10 cellular contexts compared by ENCODE assay signal in genomic region chr22:29481265-29482000, GRCh38. TPM values are rescaled to one million over a fixed set of nuclear protein-coding genes. Genes with fewer than 3 reads are reported as not detected.
DNase-seq lines count a peak whose midpoint lies in the region; ATAC-seq and TF ChIP-seq lines count a peak whose summit lies in the region.
"Had no signal": no experiment of that assay in that cellular context is flagged by ENCODE, and none has a peak within 500 bp of the region (broad histone marks: within the 10 kb centered on the region; RNA-seq: fewer than 3 reads in every experiment).

No MANE protein-coding gene starts in this region.

- peak overlapping the region; percentile 12 for H3K4me3 ChIP-seq in cardiac muscle cell
- peak overlapping the region in 1 of 2 donors; percentile 37 for H3K4me3 ChIP-seq in right atrium auricular region
- peak overlapping the region; percentile 26 for H3K4me3 ChIP-seq in astrocyte of the cerebellum (ENCODE audit: low read depth, low read length)
- H3K4me3 ChIP-seq in left lung, result peak overlapping the region in 1 of 2 donors; percentile 23

- peak overlapping the region; percentile 83 for H3K4me3 Mint-ChIP-seq in type B pancreatic cell

- peaks cover 14% of the 10 kb centered on the region for H3K4me1 Mint-ChIP-seq in type B pancreatic cell (ENCODE audit: unreplicated experiment)

- H3K27me3 ChIP-seq in cardiac muscle cell (peaks cover 55% of the 10 kb centered on the region), right atrium auricular region (peaks cover 15 to 24% of the 10 kb centered on the region in 2 donors), left lung (peaks cover 41 to 65% of the 10 kb centered on the region in 2 donors)

- H3K36me3 ChIP-seq in cardiac muscle cell (no peaks in the 10 kb centered on the region), right atrium auricular region (no peaks in the 10 kb centered on the region), left lung (no peaks in the 10 kb centered on the region)

- ATAC-seq in left lung, result peak; percentile 37
- ATAC-seq in activated CD4-positive, CD25-positive, alpha-beta regulatory T cell treated with anti-CD3 and anti-CD28 coated beads, Interleukin-2, amount 50 U/mL, for 24 hours, result no peak

- no peaks in the 10 kb centered on the region for H3K9me3 Mint-ChIP-seq in type B pancreatic cell

- H3K9me3 ChIP-seq in cardiac muscle cell (ENCODE audit: low read depth) (no peaks in the 10 kb centered on the region), right atrium auricular region (no peaks in the 10 kb centered on the region), left lung (no peaks in the 10 kb centered on the region)

- no peak for TF ChIP-seq CTCF in cardiac muscle cell (IDR thresholded peaks at IDR 0.05; ENCODE audit: low read depth, low read length)
- TF ChIP-seq CTCF in right atrium auricular region (IDR thresholded peaks at IDR 0.05), result no peak
- TF ChIP-seq CTCF in astrocyte of the cerebellum (IDR thresholded peaks at IDR 0.05; ENCODE audit: low read depth, low read length, missing control alignments), result no peak
- TF ChIP-seq CTCF in left lung (IDR thresholded peaks at IDR 0.05), result no peak
- no peak for TF ChIP-seq CTCF in type B pancreatic cell (conservative IDR thresholded peaks at IDR 0.05)

- peaks cover 53% of the 10 kb centered on the region for H3K27me3 Mint-ChIP-seq in type B pancreatic cell

- H3K27ac Mint-ChIP-seq in type B pancreatic cell, result no peak overlapping the region

- in situ Hi-C loops in astrocyte of the cerebellum (cut with HindIII; ENCODE audit: low sequenced_read_pairs), result no loop called here

- peaks cover 6% of the 10 kb centered on the region for H3K36me3 Mint-ChIP-seq in type B pancreatic cell

- H3K4me1 ChIP-seq in cardiac muscle cell (ENCODE audit: low read depth) (peaks cover 10% of the 10 kb centered on the region), right atrium auricular region (peaks cover 0 to 18% of the 10 kb centered on the region in 2 donors), left lung (peaks cover 0 to 19% of the 10 kb centered on the region in 2 donors)
- H3K4me1 ChIP-seq: parathyroid adenoma had no signal

- DNase-seq in cardiac muscle cell (ENCODE audit: low read depth in 1 of 2, low spot score in 1 of 2) (peak; percentile 27 to 33), right atrium auricular region (ENCODE audit: low spot score) (no peak), astrocyte of the cerebellum (ENCODE audit: low read depth) (no peak), left lung (no peak), type B pancreatic cell (ENCODE audit: extremely low spot score, unreplicated experiment) (no peak), NCI-H2029 (lab: John Stamatoyannopoulos, UW) (no peak), COR-L47 (lab: John Stamatoyannopoulos, UW) (no peak)

- H3K27ac ChIP-seq in cardiac muscle cell (no peak overlapping the region), right atrium auricular region (no peak overlapping the region), left lung (no peak overlapping the region)
- H3K27ac ChIP-seq: parathyroid adenoma had no signal

- intact Hi-C loops in left lung (cut with DNase I), result no loop called here

RNA-seq across cellular contexts. Expression of gene NEFH, which starts 1.4 kb away (rescaled TPM):
- total RNA-seq in cardiac muscle cell (0.88 and 1.8 TPM in 2 replicates), right atrium auricular region (under 1 TPM; 0.22 to 0.28 TPM), left lung (under 1 TPM; 0.55 to 0.58 TPM), type B pancreatic cell (ENCODE audit: low replicate concordance) (1.3 and 2.9 TPM in 2 replicates)
- 2.0 and 2.4 TPM in 2 replicates for polyA plus RNA-seq in cardiac muscle cell
- total RNA-seq: HT1080 had no signal

RNA-seq across cellular contexts. Expression of gene RFPL1, which starts 43.0 kb away (rescaled TPM):
- not detected in 2 replicates for total RNA-seq in cardiac muscle cell
- polyA plus RNA-seq in cardiac muscle cell, result 0.32 TPM in 1 of 2 replicates, not detected in the other
- total RNA-seq in right atrium auricular region, result not detected
- not detected for total RNA-seq in left lung
- total RNA-seq in type B pancreatic cell (ENCODE audit: low replicate concordance), result not detected in 2 replicates
- total RNA-seq: HT1080 had no signal

Comparison
In these comparisons a context has a peak if more than half of its experiments do, and no peak if none do; other contexts are left out.
1. DNase-seq: peak in cardiac muscle cell (2 of 2); none in right atrium auricular region (single experiment), astrocyte of the cerebellum (single experiment), left lung (0 of 2), type B pancreatic cell (single experiment), NCI-H2029 (single experiment) and COR-L47 (single experiment).